In the genomic region with DNA sequence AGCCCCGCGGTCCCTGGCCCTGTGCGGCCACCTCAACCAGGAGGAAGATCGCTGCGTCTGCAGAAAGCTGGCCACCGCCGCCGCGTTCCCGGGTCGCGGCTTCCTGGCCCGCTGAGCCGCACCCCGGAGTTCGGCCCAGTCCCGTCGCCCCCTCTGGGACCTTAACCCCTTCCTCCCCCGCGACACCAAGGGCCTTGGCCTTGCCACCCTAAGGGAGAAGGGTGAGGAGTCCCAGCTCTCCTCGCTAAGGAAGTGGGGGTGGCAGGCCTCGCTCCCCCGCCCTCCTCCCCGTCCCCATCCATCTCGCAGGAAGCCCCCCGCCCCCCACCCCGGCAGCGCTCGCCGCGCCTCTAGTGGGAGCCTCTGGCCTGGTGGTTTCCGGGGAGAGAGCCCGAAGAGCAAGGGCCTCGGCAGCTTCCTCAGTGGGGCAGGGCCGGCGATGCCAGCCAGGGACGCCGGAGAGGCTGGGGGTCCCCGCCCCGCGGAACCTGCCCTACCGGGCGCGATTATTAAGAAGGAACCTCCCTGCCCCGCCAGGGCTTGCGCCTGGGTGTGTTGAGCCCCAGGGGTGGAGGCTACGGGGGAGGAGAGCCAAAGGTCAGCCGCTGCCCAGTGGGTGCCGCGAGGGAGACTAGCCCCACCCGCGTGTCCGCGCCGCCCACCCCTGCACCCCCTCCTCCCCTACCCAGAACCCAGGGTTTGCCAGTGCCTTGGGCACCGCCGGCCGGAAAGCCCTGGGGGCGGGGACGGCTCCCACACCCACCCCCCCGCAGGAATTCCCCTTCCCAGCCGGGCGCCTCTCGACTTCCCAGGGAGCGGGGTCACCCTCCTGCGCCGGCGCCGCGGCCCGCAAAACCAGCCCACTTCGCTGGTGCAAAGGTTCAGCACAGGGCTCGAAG, we compare ENCODE assay signal across 10 cellular contexts. TPM values are rescaled to one million over a fixed set of nuclear protein-coding genes. Genes with fewer than 3 reads are reported as not detected.
DNase-seq lines count a peak whose midpoint lies in the region; ATAC-seq and TF ChIP-seq lines count a peak whose summit lies in the region.
"Had no signal": no experiment of that assay in that cellular context is flagged by ENCODE, and none has a peak within 500 bp of the region (broad histone marks: within the 10 kb centered on the region; RNA-seq: fewer than 3 reads in every experiment).

No MANE protein-coding gene starts in this region.

- peaks cover 68% of the 10 kb centered on the region for H3K4me1 ChIP-seq in Panc1 (ENCODE audit: control insufficient read depth, insufficient read depth, low read length)
- peaks cover 10 to 35% of the 10 kb centered on the region in 2 donors for H3K4me1 ChIP-seq in esophagus (ENCODE audit: control insufficient read depth in 2 of 2, insufficient read depth in 2 of 2, low read length in 1 of 2)

- BruUV-seq in Panc1 (replicated peaks; lab: Mats Ljungman, UMichigan): no TSS peak

- peaks cover 0 to 20% (median 8%) of the 10 kb centered on the region in 3 donors for H3K36me3 Mint-ChIP-seq in naive thymus-derived CD8-positive, alpha-beta T cell

- POLR2A ChIA-PET in Panc1 (lab: Charles Lee): interaction anchor here (0.6 to 1.2 kb wide), 3 partner anchors 20 to 867 kb away, joined by 3 to 4 read pairs (median 3); no protein-coding TSS in a partner anchor
- POLR2A ChIA-PET in naive thymus-derived CD8-positive, alpha-beta T cell (lab: Charles Lee): interaction anchor here (1.2 to 5.3 kb wide), 3 partner anchors 21 to 38 kb away, joined by 5 to 39 read pairs (median 8); no protein-coding TSS in a partner anchor
- POLR2A ChIA-PET in GM10248 (lab: Yijun Ruan, JAX): no interaction called here

- H3K9me3 ChIP-seq in Panc1 (ENCODE audit: control insufficient read depth, insufficient read depth, low read depth, low read length): no peaks in the 10 kb centered on the region
- H3K9me3 ChIP-seq in esophagus (ENCODE audit: control insufficient read depth in 2 of 2, insufficient read depth in 1 of 2, low read depth in 1 of 2, low read length in 1 of 2): no peaks in the 10 kb centered on the region

- peak; percentile 35 for ATAC-seq in Panc1
- peak in 1 of 2 donors; percentile 18 for ATAC-seq in naive thymus-derived CD8-positive, alpha-beta T cell
- ATAC-seq in HG03045 (IDR thresholded peaks at IDR 0.05; ENCODE audit: unreplicated experiment): no peak

- TF ChIP-seq CTCF in Panc1 (IDR thresholded peaks at IDR 0.05) (no peak), GM10248 (IDR thresholded peaks at IDR 0.05; ENCODE audit: control extremely low read depth, extremely low read depth, low read depth, missing control alignments) (no peak)

- peak overlapping the region in 1 of 10 donors; percentile 37 for H3K27ac Mint-ChIP-seq in naive thymus-derived CD8-positive, alpha-beta T cell

- no peaks in the 10 kb centered on the region for H3K27me3 Mint-ChIP-seq in naive thymus-derived CD8-positive, alpha-beta T cell

- 20 to 27% methylated on average over 67 to 73 of the region's 73 CpGs for WGBS in esophagus, 2 donors

- CTCF ChIA-PET in Panc1 (lab: Charles Lee): interaction anchor here (0.6 to 3.6 kb wide), 7 partner anchors 11 to 153 kb away, joined by 3 to 21 read pairs (median 3); no protein-coding TSS in a partner anchor
- CTCF ChIA-PET in GM10248 (lab: Yijun Ruan, JAX): interaction anchor here (0.7 to 1.3 kb wide), 4 partner anchors 12 to 43 kb away, joined by 3 read pairs; no protein-coding TSS in a partner anchor

- H3K36me3 ChIP-seq in Panc1 (ENCODE audit: control insufficient read depth, insufficient read depth, low read length) (peaks cover 2% of the 10 kb centered on the region; the same call in 1 of the 2 replicates), esophagus (ENCODE audit: control insufficient read depth in 2 of 2, insufficient read depth in 2 of 2, low read length in 1 of 2) (peaks cover 5 to 25% of the 10 kb centered on the region in 2 donors)

- H3K27me3 ChIP-seq in Panc1 (ENCODE audit: control insufficient read depth, insufficient read depth, low read length) (no peaks in the 10 kb centered on the region), esophagus (ENCODE audit: control insufficient read depth in 1 of 2, insufficient read depth in 2 of 2, low read length in 2 of 2) (no peaks in the 10 kb centered on the region)

- H3K9me3 Mint-ChIP-seq in naive thymus-derived CD8-positive, alpha-beta T cell: no peaks in the 10 kb centered on the region

- H3K4me3 ChIP-seq in Panc1 (ENCODE audit: low read depth in 2 of 2, low read length in 2 of 2) (peak overlapping the region; percentile 27 to 29), esophagus (ENCODE audit: low read depth in 1 of 2, low read length in 2 of 2) (peak overlapping the region; percentile 32 to 37)

- DNase-seq in ACHN (peak; percentile 78), Panc1 (ENCODE audit: low read depth, low spot score) (no peak), GM19240 (ENCODE audit: insufficient read length, low spot score) (no peak), GM10248 (ENCODE audit: extremely low spot score) (no peak)
- DNase-seq in naive thymus-derived CD8-positive, alpha-beta T cell: peak in 1 of 10 donors; percentile 16
- DNase-seq in central memory CD4-positive, alpha-beta T cell: no peak
- DNase-seq: activated CD8-positive, alpha-beta memory T cell treated with anti-CD3 and anti-CD28 coated beads for 24 hours; NCI-H1417 had no signal

- peak overlapping the region; percentile 31 to 72 (median 57) for H3K4me3 Mint-ChIP-seq in naive thymus-derived CD8-positive, alpha-beta T cell

- peaks cover 14 to 42% (median 36%) of the 10 kb centered on the region in 4 donors for H3K4me1 Mint-ChIP-seq in naive thymus-derived CD8-positive, alpha-beta T cell

- intact Hi-C loops in Panc1 (cut with micrococcal nuclease; ENCODE audit: unreplicated experiment): loop anchor here (10.0 kb wide), 1 partner anchor 88 kb away; no protein-coding TSS in a partner anchor

- in situ Hi-C loops in ACHN (cut with HindIII; ENCODE audit: low pct_ligation_motif_present, low pct_unique_long_range_greater_than_20kb, low sequenced_read_pairs): no loop called here
- in situ Hi-C loops in Panc1 (cut with HindIII; ENCODE audit: low pct_unique_long_range_greater_than_20kb, low sequenced_read_pairs): no loop called here

- H3K27ac ChIP-seq in Panc1 (ENCODE audit: low read length) (peak overlapping the region; percentile 89), esophagus (ENCODE audit: low read depth in 2 of 2, low read length in 1 of 2) (peak overlapping the region; percentile 45 to 48)

RNA-seq across cellular contexts. Expression of a gene that starts 6.8 kb away (rescaled TPM):
- total RNA-seq in Panc1 (2021; ENCODE audit: unreplicated experiment): 48.6 TPM
- polyA plus RNA-seq in Panc1 (2012; ENCODE audit: insufficient read length): 39.2 TPM
- 10 to 100 TPM; 10.7 to 15.8 TPM for polyA plus RNA-seq in esophagus
- total RNA-seq in naive thymus-derived CD8-positive, alpha-beta T cell: 10 to 100 TPM; 78.6 to 80.7 TPM
- polyA plus RNA-seq in naive thymus-derived CD8-positive, alpha-beta T cell: 10 to 100 TPM in 1 of 3 donors, 1 to 10 TPM in 2; 4.3 to 16.0 (median 9.3) TPM

RNA-seq across cellular contexts. Expression of a gene that starts 35.6 kb away (rescaled TPM):
- 15.3 TPM for total RNA-seq in Panc1 (2021; ENCODE audit: unreplicated experiment)
- 17.3 TPM for polyA plus RNA-seq in Panc1 (2012; ENCODE audit: insufficient read length)
- polyA plus RNA-seq in esophagus: 1 to 10 TPM; 2.2 to 3.2 TPM
- total RNA-seq in naive thymus-derived CD8-positive, alpha-beta T cell: 1 to 10 TPM; 2.0 to 2.4 TPM
- polyA plus RNA-seq in naive thymus-derived CD8-positive, alpha-beta T cell: 1 to 10 TPM in 1 of 3 donors, under 1 TPM in 2; 0.13 to 1.4 (median 0.77) TPM

RNA-seq across cellular contexts. Expression of a gene that starts 54.5 kb away (rescaled TPM):
- total RNA-seq in Panc1 (2021; ENCODE audit: unreplicated experiment): 9.0 TPM
- polyA plus RNA-seq in Panc1 (2012; ENCODE audit: insufficient read length): 5.9 TPM
- polyA plus RNA-seq in esophagus: 1 to 10 TPM; 2.1 to 3.3 TPM
- 1 to 10 TPM; 1.2 to 1.6 TPM for total RNA-seq in naive thymus-derived CD8-positive, alpha-beta T cell
- polyA plus RNA-seq in naive thymus-derived CD8-positive, alpha-beta T cell: under 1 TPM; 0.16 to 0.60 (median 0.46) TPM
